ENCODE assay signal across 8 cellular contexts in genomic region chr15:31325432-31325975, GRCh38. TPM values are rescaled to one million over a fixed set of nuclear protein-coding genes. Genes with fewer than 3 reads are reported as not detected.
DNase-seq lines count a peak whose midpoint lies in the region; ATAC-seq and TF ChIP-seq lines count a peak whose summit lies in the region.

No MANE protein-coding gene starts in this region.

- H3K4me1 Mint-ChIP-seq in CD8-positive, alpha-beta T cell (ENCODE audit: low read depth) = peaks cover 53% of the 10 kb centered on the region

- no peaks in the 10 kb centered on the region for H3K9me3 ChIP-seq in CD8-positive, alpha-beta T cell (ENCODE audit: low read length)
- no peaks in the 10 kb centered on the region for H3K9me3 ChIP-seq in uterus

- ATAC-seq in CD8-positive, alpha-beta T cell = no peak
- peak; percentile 7 for ATAC-seq in GM21723 (IDR thresholded peaks at IDR 0.05; ENCODE audit: unreplicated experiment)

- H3K27me3 Mint-ChIP-seq in CD8-positive, alpha-beta T cell (ENCODE audit: low read depth) = no peaks in the 10 kb centered on the region

- POLR2A ChIA-PET in CD8-positive, alpha-beta T cell (lab: Charles Lee) = interaction anchor here (0.9 to 7.7 kb wide), 27 partner anchors 9 to 165 kb away, joined by 3 to 246 read pairs (median 5); no protein-coding TSS in a partner anchor

- peak overlapping the region; percentile 85 for H3K4me3 Mint-ChIP-seq in CD8-positive, alpha-beta T cell

- CTCF ChIA-PET in CD8-positive, alpha-beta T cell (lab: Charles Lee) = interaction anchor here (1.0 to 4.6 kb wide), 12 partner anchors 10 to 158 kb away, joined by 3 to 22 read pairs (median 6); no protein-coding TSS in a partner anchor

- intact Hi-C loops in CD8-positive, alpha-beta T cell (cut with DNase I, micrococcal nuclease) = loop anchor here (1.0 to 5.0 kb wide), 4 partner anchors 59 to 547 kb away; partner anchors contain the start of genes MTMR10 (in 2 of the 2) and OTUD7A (in 1 of the 2)
- intact Hi-C loops in uterus (cut with DNase I; ENCODE audit: low total_unique reads) = no loop called here

- peaks cover 36% of the 10 kb centered on the region for H3K4me1 ChIP-seq in CD8-positive, alpha-beta T cell (ENCODE audit: insufficient read depth, low read length)
- H3K4me1 ChIP-seq in uterus = peaks cover 0 to 4% of the 10 kb centered on the region in 2 donors

- DNase-seq in CD8-positive, alpha-beta T cell = peak; percentile 28 to 86 (median 74)
- DNase-seq in NCI-H1105 (lab: John Stamatoyannopoulos, UW) = peak; percentile 27
- DNase-seq in activated effector memory CD4-positive, alpha-beta T cell treated with Interleukin-2 at 50 U/mL for 16 hours = peak; percentile 57
- DNase-seq in germinal center (ENCODE audit: low spot score) = peak; percentile 61
- DNase-seq in nucleus accumbens (lab: John Stamatoyannopoulos, UW) = peak in 51 of 56 donors; percentile 43 to 91 (median 78)
- peak; percentile 55 to 76 for DNase-seq in uterus
- no peak for DNase-seq in amniotic stem cell (lab: John Stamatoyannopoulos, UW)

- no peaks in the 10 kb centered on the region for H3K9me3 Mint-ChIP-seq in CD8-positive, alpha-beta T cell

- H3K27ac ChIP-seq in CD8-positive, alpha-beta T cell (ENCODE audit: low read depth, low read length) = peak overlapping the region; percentile 96
- H3K27ac ChIP-seq in uterus = peak overlapping the region; percentile 92 to 99

- no peaks in the 10 kb centered on the region for H3K27me3 ChIP-seq in CD8-positive, alpha-beta T cell (ENCODE audit: insufficient read depth, low read length)
- no peaks in the 10 kb centered on the region for H3K27me3 ChIP-seq in uterus

- H3K36me3 Mint-ChIP-seq in CD8-positive, alpha-beta T cell = peaks cover 15% of the 10 kb centered on the region

- H3K27ac Mint-ChIP-seq in CD8-positive, alpha-beta T cell = peak overlapping the region; percentile 97

- no peak for TF ChIP-seq POLR2A in uterus (IDR thresholded peaks at IDR 0.05)

- peak overlapping the region; percentile 82 for H3K4me3 ChIP-seq in CD8-positive, alpha-beta T cell (ENCODE audit: low read depth, low read length)
- peak overlapping the region; percentile 41 to 70 for H3K4me3 ChIP-seq in uterus

- H3K36me3 ChIP-seq in CD8-positive, alpha-beta T cell (ENCODE audit: insufficient read depth, low read length) = no peaks in the 10 kb centered on the region
- H3K36me3 ChIP-seq in uterus = no peaks in the 10 kb centered on the region

- TF ChIP-seq CTCF in CD8-positive, alpha-beta T cell (IDR thresholded peaks at IDR 0.05) = no peak
- TF ChIP-seq CTCF in uterus (IDR thresholded peaks at IDR 0.05) = no peak

RNA-seq across cellular contexts. Expression of gene KLF13, which starts 1.1 kb away (rescaled TPM):
- total RNA-seq in CD8-positive, alpha-beta T cell = 100 to 1,000 TPM; 359 to 364 TPM
- 10 to 100 TPM; 20.2 to 58.8 (median 25.7) TPM for total RNA-seq in uterus

Comparison
In these comparisons a context has a peak if more than half of its experiments do, and no peak if none do; other contexts are left out.
1. RNA of gene KLF13, which starts 1.1 kb away (total RNA-seq): 359 to 364 TPM in CD8-positive, alpha-beta T cell; 20.2 to 58.8 TPM in uterus; every median in the first group is over 4 times any median in the second.